In genomic region chr5:145825751-145826180, GRCh38 we compare ENCODE assay signal across 1 cellular context.
A peak's percentile ranks its signal among the peaks of the same experiment; 100 is the strongest.
TF ChIP-seq lines count a peak whose summit lies in the region.

No MANE protein-coding gene starts in this region.

TF ChIP-seq in HEK293, 187 proteins besides CTCF, POLR2A, EP300 and RAD21 (continued from another document):
- TF ChIP-seq PRDM10 (tag by site-specific recombination; IDR thresholded peaks at IDR 0.05) (0 out of 2 replicates have a peak, but pooled peaks have one; percentile 10), ZNF248 (tag by site-specific recombination; IDR thresholded peaks at IDR 0.05) (no peak), ZNF645 (tag by site-specific recombination; IDR thresholded peaks at IDR 0.05) (no peak), ZSCAN30 (tag by site-specific recombination; IDR thresholded peaks at IDR 0.05) (peak; percentile 64; the same call in 1 of the 2 replicates), ZBTB44 (tag by site-specific recombination; IDR thresholded peaks at IDR 0.05) (0 out of 2 replicates have a peak, but pooled peaks have one; percentile 16), PRDM1 (tag by site-specific recombination; IDR thresholded peaks at IDR 0.05) (no peak), ZBTB48 (tag by site-specific recombination; IDR thresholded peaks at IDR 0.05) (no peak), ZNF560 (tag by site-specific recombination; IDR thresholded peaks at IDR 0.05; ENCODE audit: borderline replicate concordance) (no peak), ZNF701 (tag by site-specific recombination; IDR thresholded peaks at IDR 0.05) (no peak), ZNF791 (tag by site-specific recombination; IDR thresholded peaks at IDR 0.05) (no peak), PRDM2 (tag by site-specific recombination; IDR thresholded peaks at IDR 0.05; ENCODE audit: borderline replicate concordance) (no peak), SALL2 (tag by site-specific recombination; IDR thresholded peaks at IDR 0.05; ENCODE audit: borderline replicate concordance) (no peak), KLF10 (tag by site-specific recombination; IDR thresholded peaks at IDR 0.05) (no peak), ZNF280D (tag by site-specific recombination; IDR thresholded peaks at IDR 0.05) (no peak), FEZF1 (tag by site-specific recombination; IDR thresholded peaks at IDR 0.05) (no peak), ZBTB8A (tag by site-specific recombination; IDR thresholded peaks at IDR 0.05) (0 out of 2 replicates have a peak, but pooled peaks have one; percentile 15), ZSCAN4 (tag by site-specific recombination; IDR thresholded peaks at IDR 0.05) (no peak), ZEB2 (tag by site-specific recombination; IDR thresholded peaks at IDR 0.05) (no peak), ZNF777 (tag by site-specific recombination; IDR thresholded peaks at IDR 0.05; ENCODE audit: borderline replicate concordance) (no peak), ZNF26 (tag by site-specific recombination; IDR thresholded peaks at IDR 0.05) (no peak)
